ENCODE assay signal across 1 cellular context in the genomic region with DNA sequence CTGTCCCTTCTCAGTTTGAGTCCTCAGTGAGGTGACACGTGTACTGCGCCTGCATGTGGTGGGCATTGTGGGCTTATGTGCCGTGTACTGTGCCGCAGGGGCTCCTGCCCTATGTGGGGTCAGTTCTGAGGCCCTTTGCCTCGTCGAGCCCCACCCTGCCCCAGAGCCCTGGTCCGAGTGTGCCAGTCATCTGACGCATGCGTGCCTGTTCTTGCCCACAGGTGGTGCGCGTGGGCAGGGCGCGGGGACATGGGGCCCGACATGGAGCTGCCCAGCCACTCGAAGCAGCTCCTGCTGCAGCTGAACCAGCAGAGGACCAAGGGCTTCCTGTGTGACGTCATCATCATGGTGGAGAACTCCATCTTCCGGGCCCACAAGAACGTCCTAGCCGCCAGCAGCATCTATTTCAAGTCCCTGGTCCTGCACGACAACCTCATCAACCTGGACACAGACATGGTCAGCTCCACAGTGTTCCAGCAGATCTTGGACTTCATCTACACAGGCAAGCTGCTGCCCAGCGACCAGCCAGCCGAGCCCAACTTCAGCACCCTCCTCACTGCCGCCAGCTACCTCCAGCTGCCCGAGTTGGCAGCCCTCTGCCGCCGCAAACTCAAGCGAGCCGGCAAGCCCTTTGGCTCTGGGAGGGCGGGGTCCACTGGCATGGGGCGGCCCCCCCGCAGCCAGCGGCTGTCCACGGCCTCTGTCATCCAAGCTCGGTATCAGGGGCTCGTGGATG.
A peak's percentile ranks its signal among the peaks of the same experiment; 100 is the strongest.
TF ChIP-seq lines count a peak whose summit lies in the region.

No MANE protein-coding gene starts in this region.

TF ChIP-seq in K562, 482 proteins besides CTCF, POLR2A, EP300 and RAD21 (continued from another document and continues in another):
- TF ChIP-seq, protein P1, sequence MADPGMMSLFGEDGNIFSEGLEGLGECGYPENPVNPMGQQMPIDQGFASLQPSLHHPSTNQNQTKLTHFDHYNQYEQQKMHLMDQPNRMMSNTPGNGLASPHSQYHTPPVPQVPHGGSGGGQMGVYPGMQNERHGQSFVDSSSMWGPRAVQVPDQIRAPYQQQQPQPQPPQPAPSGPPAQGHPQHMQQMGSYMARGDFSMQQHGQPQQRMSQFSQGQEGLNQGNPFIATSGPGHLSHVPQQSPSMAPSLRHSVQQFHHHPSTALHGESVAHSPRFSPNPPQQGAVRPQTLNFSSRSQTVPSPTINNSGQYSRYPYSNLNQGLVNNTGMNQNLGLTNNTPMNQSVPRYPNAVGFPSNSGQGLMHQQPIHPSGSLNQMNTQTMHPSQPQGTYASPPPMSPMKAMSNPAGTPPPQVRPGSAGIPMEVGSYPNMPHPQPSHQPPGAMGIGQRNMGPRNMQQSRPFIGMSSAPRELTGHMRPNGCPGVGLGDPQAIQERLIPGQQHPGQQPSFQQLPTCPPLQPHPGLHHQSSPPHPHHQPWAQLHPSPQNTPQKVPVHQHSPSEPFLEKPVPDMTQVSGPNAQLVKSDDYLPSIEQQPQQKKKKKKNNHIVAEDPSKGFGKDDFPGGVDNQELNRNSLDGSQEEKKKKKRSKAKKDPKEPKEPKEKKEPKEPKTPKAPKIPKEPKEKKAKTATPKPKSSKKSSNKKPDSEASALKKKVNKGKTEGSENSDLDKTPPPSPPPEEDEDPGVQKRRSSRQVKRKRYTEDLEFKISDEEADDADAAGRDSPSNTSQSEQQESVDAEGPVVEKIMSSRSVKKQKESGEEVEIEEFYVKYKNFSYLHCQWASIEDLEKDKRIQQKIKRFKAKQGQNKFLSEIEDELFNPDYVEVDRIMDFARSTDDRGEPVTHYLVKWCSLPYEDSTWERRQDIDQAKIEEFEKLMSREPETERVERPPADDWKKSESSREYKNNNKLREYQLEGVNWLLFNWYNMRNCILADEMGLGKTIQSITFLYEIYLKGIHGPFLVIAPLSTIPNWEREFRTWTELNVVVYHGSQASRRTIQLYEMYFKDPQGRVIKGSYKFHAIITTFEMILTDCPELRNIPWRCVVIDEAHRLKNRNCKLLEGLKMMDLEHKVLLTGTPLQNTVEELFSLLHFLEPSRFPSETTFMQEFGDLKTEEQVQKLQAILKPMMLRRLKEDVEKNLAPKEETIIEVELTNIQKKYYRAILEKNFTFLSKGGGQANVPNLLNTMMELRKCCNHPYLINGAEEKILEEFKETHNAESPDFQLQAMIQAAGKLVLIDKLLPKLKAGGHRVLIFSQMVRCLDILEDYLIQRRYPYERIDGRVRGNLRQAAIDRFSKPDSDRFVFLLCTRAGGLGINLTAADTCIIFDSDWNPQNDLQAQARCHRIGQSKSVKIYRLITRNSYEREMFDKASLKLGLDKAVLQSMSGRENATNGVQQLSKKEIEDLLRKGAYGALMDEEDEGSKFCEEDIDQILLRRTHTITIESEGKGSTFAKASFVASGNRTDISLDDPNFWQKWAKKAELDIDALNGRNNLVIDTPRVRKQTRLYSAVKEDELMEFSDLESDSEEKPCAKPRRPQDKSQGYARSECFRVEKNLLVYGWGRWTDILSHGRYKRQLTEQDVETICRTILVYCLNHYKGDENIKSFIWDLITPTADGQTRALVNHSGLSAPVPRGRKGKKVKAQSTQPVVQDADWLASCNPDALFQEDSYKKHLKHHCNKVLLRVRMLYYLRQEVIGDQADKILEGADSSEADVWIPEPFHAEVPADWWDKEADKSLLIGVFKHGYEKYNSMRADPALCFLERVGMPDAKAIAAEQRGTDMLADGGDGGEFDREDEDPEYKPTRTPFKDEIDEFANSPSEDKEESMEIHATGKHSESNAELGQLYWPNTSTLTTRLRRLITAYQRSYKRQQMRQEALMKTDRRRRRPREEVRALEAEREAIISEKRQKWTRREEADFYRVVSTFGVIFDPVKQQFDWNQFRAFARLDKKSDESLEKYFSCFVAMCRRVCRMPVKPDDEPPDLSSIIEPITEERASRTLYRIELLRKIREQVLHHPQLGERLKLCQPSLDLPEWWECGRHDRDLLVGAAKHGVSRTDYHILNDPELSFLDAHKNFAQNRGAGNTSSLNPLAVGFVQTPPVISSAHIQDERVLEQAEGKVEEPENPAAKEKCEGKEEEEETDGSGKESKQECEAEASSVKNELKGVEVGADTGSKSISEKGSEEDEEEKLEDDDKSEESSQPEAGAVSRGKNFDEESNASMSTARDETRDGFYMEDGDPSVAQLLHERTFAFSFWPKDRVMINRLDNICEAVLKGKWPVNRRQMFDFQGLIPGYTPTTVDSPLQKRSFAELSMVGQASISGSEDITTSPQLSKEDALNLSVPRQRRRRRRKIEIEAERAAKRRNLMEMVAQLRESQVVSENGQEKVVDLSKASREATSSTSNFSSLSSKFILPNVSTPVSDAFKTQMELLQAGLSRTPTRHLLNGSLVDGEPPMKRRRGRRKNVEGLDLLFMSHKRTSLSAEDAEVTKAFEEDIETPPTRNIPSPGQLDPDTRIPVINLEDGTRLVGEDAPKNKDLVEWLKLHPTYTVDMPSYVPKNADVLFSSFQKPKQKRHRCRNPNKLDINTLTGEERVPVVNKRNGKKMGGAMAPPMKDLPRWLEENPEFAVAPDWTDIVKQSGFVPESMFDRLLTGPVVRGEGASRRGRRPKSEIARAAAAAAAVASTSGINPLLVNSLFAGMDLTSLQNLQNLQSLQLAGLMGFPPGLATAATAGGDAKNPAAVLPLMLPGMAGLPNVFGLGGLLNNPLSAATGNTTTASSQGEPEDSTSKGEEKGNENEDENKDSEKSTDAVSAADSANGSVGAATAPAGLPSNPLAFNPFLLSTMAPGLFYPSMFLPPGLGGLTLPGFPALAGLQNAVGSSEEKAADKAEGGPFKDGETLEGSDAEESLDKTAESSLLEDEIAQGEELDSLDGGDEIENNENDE (IDR thresholded peaks at IDR 0.05; ENCODE audit: low read depth, low read length) = no peak
- TF ChIP-seq SMAD4 (CRISPR knock-in tag; conservative IDR thresholded peaks at IDR 0.05) = no peak
- no peak for TF ChIP-seq ELF2 (CRISPR knock-in tag; IDR thresholded peaks at IDR 0.05)
- no peak for TF ChIP-seq ZNF699 (CRISPR knock-in tag; IDR thresholded peaks at IDR 0.05; ENCODE audit: insufficient replicate concordance)
- TF ChIP-seq, protein P2, sequence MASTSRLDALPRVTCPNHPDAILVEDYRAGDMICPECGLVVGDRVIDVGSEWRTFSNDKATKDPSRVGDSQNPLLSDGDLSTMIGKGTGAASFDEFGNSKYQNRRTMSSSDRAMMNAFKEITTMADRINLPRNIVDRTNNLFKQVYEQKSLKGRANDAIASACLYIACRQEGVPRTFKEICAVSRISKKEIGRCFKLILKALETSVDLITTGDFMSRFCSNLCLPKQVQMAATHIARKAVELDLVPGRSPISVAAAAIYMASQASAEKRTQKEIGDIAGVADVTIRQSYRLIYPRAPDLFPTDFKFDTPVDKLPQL (IDR thresholded peaks at IDR 0.05; ENCODE audit: extremely low read depth, insufficient read length) = no peak
- TF ChIP-seq POLR3G (IDR thresholded peaks at IDR 0.05; ENCODE audit: extremely low read depth, insufficient read length, insufficient replicate concordance) = no peak
- no peak for TF ChIP-seq FOXJ2 (tag; IDR thresholded peaks at IDR 0.05)
- no peak for TF ChIP-seq ARID1B (IDR thresholded peaks at IDR 0.05)
- 0 out of 2 replicates have a peak, but pooled peaks have one; percentile 35 for TF ChIP-seq ATF1 (CRISPR knock-in tag; IDR thresholded peaks at IDR 0.05)
- peak; percentile 65 for TF ChIP-seq ATF1 (tag; IDR thresholded peaks at IDR 0.05)
- TF ChIP-seq FOXM1 (IDR thresholded peaks at IDR 0.05; ENCODE audit: low read depth) = no peak
- 0 out of 2 replicates have a peak, but pooled peaks have one; percentile 75 for TF ChIP-seq FOXM1 (CRISPR knock-in tag; IDR thresholded peaks at IDR 0.05; ENCODE audit: low read depth)
- no peak; the same call in 1 of the 2 replicates for TF ChIP-seq JUND (IDR thresholded peaks at IDR 0.05; ENCODE audit: borderline replicate concordance, low read depth, low read length)
- 0 out of 3 replicates have a peak, but pooled peaks have one; percentile 47 for TF ChIP-seq JUND (tag; IDR thresholded peaks at IDR 0.05; ENCODE audit: borderline replicate concordance, low read depth, low read length)
- TF ChIP-seq, protein P3, sequence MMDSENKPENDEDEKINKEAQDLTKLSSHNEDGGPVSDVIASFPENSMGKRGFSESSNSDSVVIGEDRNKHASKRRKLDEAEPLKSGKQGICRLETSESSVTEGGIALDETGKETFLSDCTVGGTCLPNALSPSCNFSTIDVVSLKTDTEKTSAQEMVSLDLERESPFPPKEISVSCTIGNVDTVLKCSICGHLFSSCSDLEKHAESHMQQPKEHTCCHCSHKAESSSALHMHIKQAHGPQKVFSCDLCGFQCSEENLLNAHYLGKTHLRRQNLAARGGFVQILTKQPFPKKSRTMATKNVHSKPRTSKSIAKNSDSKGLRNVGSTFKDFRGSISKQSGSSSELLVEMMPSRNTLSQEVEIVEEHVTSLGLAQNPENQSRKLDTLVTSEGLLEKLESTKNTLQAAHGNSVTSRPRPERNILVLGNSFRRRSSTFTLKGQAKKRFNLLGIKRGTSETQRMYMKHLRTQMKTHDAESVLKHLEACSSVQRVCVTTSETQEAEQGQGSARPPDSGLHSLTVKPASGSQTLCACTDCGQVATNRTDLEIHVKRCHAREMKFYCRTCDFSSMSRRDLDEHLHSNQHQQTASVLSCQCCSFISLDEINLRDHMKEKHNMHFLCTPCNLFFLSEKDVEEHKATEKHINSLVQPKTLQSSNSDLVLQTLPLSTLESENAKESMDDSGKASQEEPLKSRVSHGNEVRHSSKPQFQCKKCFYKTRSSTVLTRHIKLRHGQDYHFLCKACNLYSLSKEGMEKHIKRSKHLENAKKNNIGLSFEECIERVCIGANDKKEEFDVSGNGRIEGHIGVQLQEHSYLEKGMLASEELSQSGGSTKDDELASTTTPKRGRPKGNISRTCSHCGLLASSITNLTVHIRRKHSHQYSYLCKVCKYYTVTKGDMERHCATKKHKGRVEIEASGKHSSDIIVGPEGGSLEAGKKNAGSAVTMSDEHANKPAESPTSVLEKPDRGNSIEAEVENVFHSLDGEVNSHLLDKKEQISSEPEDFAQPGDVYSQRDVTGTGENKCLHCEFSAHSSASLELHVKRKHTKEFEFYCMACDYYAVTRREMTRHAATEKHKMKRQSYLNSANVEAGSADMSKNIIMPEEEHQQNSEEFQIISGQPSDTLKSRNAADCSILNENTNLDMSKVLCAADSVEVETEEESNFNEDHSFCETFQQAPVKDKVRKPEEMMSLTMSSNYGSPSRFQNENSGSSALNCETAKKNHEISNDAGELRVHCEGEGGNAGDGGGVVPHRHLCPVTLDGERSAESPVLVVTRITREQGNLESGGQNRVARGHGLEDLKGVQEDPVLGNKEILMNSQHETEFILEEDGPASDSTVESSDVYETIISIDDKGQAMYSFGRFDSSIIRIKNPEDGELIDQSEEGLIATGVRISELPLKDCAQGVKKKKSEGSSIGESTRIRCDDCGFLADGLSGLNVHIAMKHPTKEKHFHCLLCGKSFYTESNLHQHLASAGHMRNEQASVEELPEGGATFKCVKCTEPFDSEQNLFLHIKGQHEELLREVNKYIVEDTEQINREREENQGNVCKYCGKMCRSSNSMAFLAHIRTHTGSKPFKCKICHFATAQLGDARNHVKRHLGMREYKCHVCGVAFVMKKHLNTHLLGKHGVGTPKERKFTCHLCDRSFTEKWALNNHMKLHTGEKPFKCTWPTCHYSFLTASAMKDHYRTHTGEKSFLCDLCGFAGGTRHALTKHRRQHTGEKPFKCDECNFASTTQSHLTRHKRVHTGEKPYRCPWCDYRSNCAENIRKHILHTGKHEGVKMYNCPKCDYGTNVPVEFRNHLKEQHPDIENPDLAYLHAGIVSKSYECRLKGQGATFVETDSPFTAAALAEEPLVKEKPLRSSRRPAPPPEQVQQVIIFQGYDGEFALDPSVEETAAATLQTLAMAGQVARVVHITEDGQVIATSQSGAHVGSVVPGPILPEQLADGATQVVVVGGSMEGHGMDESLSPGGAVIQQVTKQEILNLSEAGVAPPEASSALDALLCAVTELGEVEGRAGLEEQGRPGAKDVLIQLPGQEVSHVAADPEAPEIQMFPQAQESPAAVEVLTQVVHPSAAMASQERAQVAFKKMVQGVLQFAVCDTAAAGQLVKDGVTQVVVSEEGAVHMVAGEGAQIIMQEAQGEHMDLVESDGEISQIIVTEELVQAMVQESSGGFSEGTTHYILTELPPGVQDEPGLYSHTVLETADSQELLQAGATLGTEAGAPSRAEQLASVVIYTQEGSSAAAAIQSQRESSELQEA (IDR thresholded peaks at IDR 0.05; ENCODE audit: low read depth) = no peak
- TF ChIP-seq ZNF695 (CRISPR knock-in tag; IDR thresholded peaks at IDR 0.05) = no peak
- TF ChIP-seq CREM (IDR thresholded peaks at IDR 0.05; ENCODE audit: low read depth) = 0 out of 2 replicates have a peak, but pooled peaks have one; percentile 49
- no peak for TF ChIP-seq ETV5 (CRISPR knock-in tag; IDR thresholded peaks at IDR 0.05; ENCODE audit: low read depth)
- TF ChIP-seq RBBP5 (IDR thresholded peaks at IDR 0.05; ENCODE audit: borderline replicate concordance, insufficient read depth, low read length, poor library complexity, severe bottlenecking) = no peak
- no peak for TF ChIP-seq SAFB (IDR thresholded peaks at IDR 0.05; ENCODE audit: borderline replicate concordance, low read depth, low read length)
- TF ChIP-seq ELF4 (CRISPR knock-in tag; IDR thresholded peaks at IDR 0.05) = no peak
- no peak for TF ChIP-seq MYBL2 (IDR thresholded peaks at IDR 0.05; ENCODE audit: low read depth)
- TF ChIP-seq MYBL2 (CRISPR knock-in tag; IDR thresholded peaks at IDR 0.05; ENCODE audit: borderline replicate concordance) = no peak
- TF ChIP-seq PHB (CRISPR knock-in tag; IDR thresholded peaks at IDR 0.05) = no peak
- no peak for TF ChIP-seq TFAM (CRISPR knock-in tag; conservative IDR thresholded peaks at IDR 0.05)
- peak; percentile 51 for TF ChIP-seq POLR2G (IDR thresholded peaks at IDR 0.05; ENCODE audit: low read depth, low read length)
- TF ChIP-seq SAFB2 (IDR thresholded peaks at IDR 0.05; ENCODE audit: borderline replicate concordance, low read depth, low read length, severe bottlenecking) = no peak
- no peak for TF ChIP-seq CXXC5 (CRISPR knock-in tag; IDR thresholded peaks at IDR 0.05)
- no peak for TF ChIP-seq C11orf30 (IDR thresholded peaks at IDR 0.05; ENCODE audit: low read depth)
- TF ChIP-seq, protein P4, sequence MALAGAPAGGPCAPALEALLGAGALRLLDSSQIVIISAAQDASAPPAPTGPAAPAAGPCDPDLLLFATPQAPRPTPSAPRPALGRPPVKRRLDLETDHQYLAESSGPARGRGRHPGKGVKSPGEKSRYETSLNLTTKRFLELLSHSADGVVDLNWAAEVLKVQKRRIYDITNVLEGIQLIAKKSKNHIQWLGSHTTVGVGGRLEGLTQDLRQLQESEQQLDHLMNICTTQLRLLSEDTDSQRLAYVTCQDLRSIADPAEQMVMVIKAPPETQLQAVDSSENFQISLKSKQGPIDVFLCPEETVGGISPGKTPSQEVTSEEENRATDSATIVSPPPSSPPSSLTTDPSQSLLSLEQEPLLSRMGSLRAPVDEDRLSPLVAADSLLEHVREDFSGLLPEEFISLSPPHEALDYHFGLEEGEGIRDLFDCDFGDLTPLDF (CRISPR knock-in tag; IDR thresholded peaks at IDR 0.05) = no peak
- no peak for TF ChIP-seq XRCC4 (IDR thresholded peaks at IDR 0.05; ENCODE audit: extremely low read depth, insufficient read depth, insufficient read length)
- no peak for TF ChIP-seq ZNF384 (IDR thresholded peaks at IDR 0.05; ENCODE audit: low read depth, low read length)
- no peak for TF ChIP-seq ZNF24 (IDR thresholded peaks at IDR 0.05)
- TF ChIP-seq ZNF143 (CRISPR knock-in tag; IDR thresholded peaks at IDR 0.05) = peak; percentile 38; the same call in 1 of the 2 replicates
- no peak for TF ChIP-seq NFYB (IDR thresholded peaks at IDR 0.05; ENCODE audit: extremely low read depth, insufficient read length)
- TF ChIP-seq ZZZ3 (IDR thresholded peaks at IDR 0.05) = no peak
- 0 out of 2 replicates have a peak, but pooled peaks have one; percentile 10 for TF ChIP-seq ZKSCAN1 (IDR thresholded peaks at IDR 0.05; ENCODE audit: low read depth, low read length)
- TF ChIP-seq KLF6 (CRISPR knock-in tag; IDR thresholded peaks at IDR 0.05; ENCODE audit: borderline replicate concordance) = no peak
- no peak for TF ChIP-seq CHD2 (IDR thresholded peaks at IDR 0.05; ENCODE audit: low read depth, low read length)
- TF ChIP-seq NFIC (IDR thresholded peaks at IDR 0.05) = no peak
- TF ChIP-seq NCOA4 (IDR thresholded peaks at IDR 0.05; ENCODE audit: partially characterized antibody) = no peak
- TF ChIP-seq XRCC3 (IDR thresholded peaks at IDR 0.05) = no peak
